In the genomic region with DNA sequence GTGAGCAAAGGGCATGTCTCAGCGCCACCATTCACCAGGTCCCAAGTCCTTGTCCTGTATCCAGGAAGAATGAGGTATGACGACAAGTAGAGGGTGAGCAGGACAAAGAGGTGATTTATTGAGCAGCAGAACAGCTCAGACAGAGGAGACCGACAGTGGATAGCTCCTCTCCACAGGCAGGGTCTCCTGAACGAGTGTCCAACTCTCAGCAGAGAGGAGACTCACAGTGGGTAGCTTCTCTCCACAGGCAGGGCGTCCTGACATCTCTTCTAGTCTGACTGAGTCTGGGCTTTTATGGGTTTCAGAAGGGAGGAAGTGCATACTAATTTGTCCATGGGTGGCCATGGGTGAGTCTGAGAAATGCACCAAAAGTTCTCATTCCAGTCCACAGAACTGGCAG, we compare ENCODE assay signal across 25 cellular contexts.
"Had no signal": no experiment of that assay in that cellular context is flagged by ENCODE, and none has a peak within 500 bp of the region (broad histone marks: within the 10 kb centered on the region; RNA-seq: fewer than 3 reads in every experiment).

No MANE protein-coding gene starts in this region.

- ATAC-seq: activated naive CD4-positive, alpha-beta T cell treated with anti-CD3 and anti-CD28 coated beads, Interleukin-2, amount 50 U/mL, for 72 hours; WTC11 had no signal

- FAIRE-seq: endometrium, endothelial cell of umbilical vein, frontal cortex had no signal

- H3K27me3 ChIP-seq: ascending aorta, breast epithelium had no signal

- H3K9me3 ChIP-seq: ascending aorta, breast epithelium had no signal

- H3K4me3 ChIP-seq: ascending aorta, breast epithelium, cardiac muscle cell had no signal

- H3K27ac ChIP-seq: ascending aorta, breast epithelium, cardiac muscle cell, epithelial cell of prostate, VCaP had no signal

- H3K36me3 ChIP-seq: ascending aorta, breast epithelium, cardiac muscle cell had no signal

- DNase-seq: activated CD4-positive, alpha-beta memory T cell treated with anti-CD3 and anti-CD28 coated beads, Interleukin-2, amount 10 ng/mL, durations not matched to agents 7 days and 5 days; activated CD4-positive, alpha-beta T cell treated with anti-CD3 and anti-CD28 coated beads for 1 hour; activated CD4-positive, alpha-beta T cell treated with anti-CD3 and anti-CD28 coated beads for 4 hours; activated CD4-positive, alpha-beta T cell treated with anti-CD3 and anti-CD28 coated beads, Interleukin-2, amount 10 ng/mL, durations not matched to agents 7 days and 5 days; activated CD4-positive, alpha-beta T cell treated with anti-CD3 and anti-CD28 coated beads, Interleukin-2, amount 50 U/mL, for 4 hours; activated gamma-delta T cell; activated naive CD4-positive, alpha-beta T cell; activated naive CD4-positive, alpha-beta T cell treated with anti-CD3 and anti-CD28 coated beads, Interleukin-2, amount 10 ng/mL, durations not matched to agents 7 days and 5 days; activated naive CD8-positive, alpha-beta T cell treated with anti-CD3 and anti-CD28 coated beads, Interleukin-2, amount 10 ng/mL, durations not matched to agents 7 days and 5 days; activated T-cell treated with anti-CD3 and anti-CD28 coated beads, Interleukin-2, amount 50 U/mL, for 1 hour; cortex of kidney; dermis blood vessel endothelial cell; effector CD8-positive, alpha-beta T cell; foreskin fibroblast; T-helper 2 cell had no signal
